8 cellular contexts compared by ENCODE assay signal in genomic region chr19:3606690-3607289, GRCh38. TPM values are rescaled to one million over a fixed set of nuclear protein-coding genes. Genes with fewer than 3 reads are reported as not detected.
DNase-seq lines count a peak whose midpoint lies in the region; ATAC-seq and TF ChIP-seq lines count a peak whose summit lies in the region.

Gene TBXA2R (minus strand): TSS chr19:3606875. CDS start chr19:3600634, 6,241 bp downstream.

- peak within 1 kb of the TSS; percentile 46 for H3K4me3 ChIP-seq in HAP-1
- H3K4me3 ChIP-seq in lung, result peak within 1 kb of the TSS; percentile 46

- no peaks in the 10 kb centered on the region for H3K9me3 ChIP-seq in HAP-1
- H3K9me3 ChIP-seq in lung (ENCODE audit: control insufficient read depth in 2 of 2, insufficient read depth in 1 of 2, low read length in 1 of 2), result peaks cover 0 to 2% of the 10 kb centered on the region in 2 donors

- DNase-seq in AG20443 (ENCODE audit: low spot score) (peak; percentile 94), HAP-1 (ENCODE audit: low spot score in 2 of 2) (peak; percentile 60 to 92), lung (ENCODE audit: low spot score) (peak; percentile 55)
- DNase-seq in activated CD4-positive, alpha-beta T cell treated with anti-CD3 and anti-CD28 coated beads for 48 hours, result peak; percentile 74
- peak; percentile 33 for DNase-seq in effector CD4-positive, alpha-beta T cell
- peak; percentile 62 to 66 for DNase-seq in stimulated activated CD8-positive, alpha-beta memory T cell treated with anti-CD3 and anti-CD28 coated beads, Interleukin-2, amount 100 ng/mL, for 48 hours (ENCODE audit: low read depth in 2 of 2)

- peak; percentile 30 for ATAC-seq in lung (ENCODE audit: insufficient read depth, low FRiP score)
- no peak for ATAC-seq in HG02759 (IDR thresholded peaks at IDR 0.05; ENCODE audit: unreplicated experiment)
- no peak for ATAC-seq in GM19455 (IDR thresholded peaks at IDR 0.05; ENCODE audit: unreplicated experiment)

- 2 to 3% methylated on average over 35 to 46 of the region's 46 CpGs for WGBS in lung, 2 donors

- peak within 1 kb of the TSS; percentile 81 to 84 for H3K27ac ChIP-seq in lung (ENCODE audit: low read depth in 1 of 2, low read length in 1 of 2)

- H3K4me1 ChIP-seq in HAP-1 (peaks cover 17% of the 10 kb centered on the region), lung (ENCODE audit: control insufficient read depth in 2 of 2, insufficient read depth in 2 of 2, low read length in 2 of 2) (peaks cover 0 to 12% of the 10 kb centered on the region in 2 donors)

- in situ Hi-C loops in HAP-1 (cut with MboI; ENCODE audit: low sequenced_read_pairs), result no loop called here

- H3K36me3 ChIP-seq in HAP-1 (replicated peaks), result peaks cover 9% of the 10 kb centered on the region
- peaks cover under 1 to 14% of the 10 kb centered on the region in 2 donors for H3K36me3 ChIP-seq in lung (ENCODE audit: control insufficient read depth in 2 of 2, insufficient read depth in 2 of 2, low read length in 2 of 2)

- TF ChIP-seq CTCF in lung (IDR thresholded peaks at IDR 0.05; ENCODE audit: control extremely low read depth, extremely low read depth), result no peak

- no peaks in the 10 kb centered on the region for H3K27me3 ChIP-seq in HAP-1 (ENCODE audit: low read depth)
- no peaks in the 10 kb centered on the region for H3K27me3 ChIP-seq in lung (ENCODE audit: control insufficient read depth, insufficient read depth)

RNA-seq across cellular contexts. Expression of gene TBXA2R, which starts in this region (rescaled TPM):
- 1 to 10 TPM; 2.8 to 7.6 TPM for total RNA-seq in lung
- polyA plus RNA-seq in lung, result 1 to 10 TPM; 2.5 to 4.3 TPM

Comparison
In these comparisons a context has a peak if more than half of its experiments do, and no peak if none do; other contexts are left out.
1. DNase-seq: peak in every context shown above with its lines; median percentile 94 in AG20443; 76 in HAP-1; 74 in activated CD4-positive, alpha-beta T cell treated with anti-CD3 and anti-CD28 coated beads for 48 hours; 64 in stimulated activated CD8-positive, alpha-beta memory T cell treated with anti-CD3 and anti-CD28 coated beads, Interleukin-2, amount 100 ng/mL, for 48 hours; 55 in lung; 33 in effector CD4-positive, alpha-beta T cell.